18 cellular contexts compared by ENCODE assay signal in the genomic region with DNA sequence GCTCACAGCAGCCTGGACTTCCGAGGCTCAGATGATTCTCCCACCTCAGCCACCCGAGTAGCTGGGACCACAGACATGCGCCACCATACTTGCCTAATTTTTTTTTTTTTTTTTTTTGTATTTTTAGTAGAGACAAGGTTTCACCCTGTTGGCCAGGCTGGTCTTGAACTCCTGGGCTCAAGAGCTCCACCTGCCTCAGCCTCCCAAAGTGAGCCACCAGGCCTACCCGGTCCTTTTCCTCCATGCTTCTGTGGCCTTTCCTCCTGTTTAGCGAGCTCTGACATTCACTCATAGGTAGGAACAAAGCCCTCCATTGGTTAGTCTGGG. TPM values are rescaled to one million over a fixed set of nuclear protein-coding genes. Genes with fewer than 3 reads are reported as not detected.
DNase-seq lines count a peak whose midpoint lies in the region; ATAC-seq, FAIRE-seq and TF ChIP-seq lines count a peak whose summit lies in the region.
"Had no signal": no experiment of that assay in that cellular context is flagged by ENCODE, and none has a peak within 500 bp of the region (broad histone marks: within the 10 kb centered on the region; RNA-seq: fewer than 3 reads in every experiment).

No MANE protein-coding gene starts in this region.

- H3K9me3 Mint-ChIP-seq in activated naive CD8-positive, alpha-beta T cell treated with anti-CD3 and anti-CD28 coated beads for 36 hours = no peaks in the 10 kb centered on the region
- no peaks in the 10 kb centered on the region for H3K9me3 Mint-ChIP-seq in activated naive CD8-positive, alpha-beta T cell treated with anti-CD3 and anti-CD28 coated beads, Interleukin-2, amount 50 U/mL, for 24 hours
- H3K9me3 Mint-ChIP-seq in type B pancreatic cell = no peaks in the 10 kb centered on the region
- H3K9me3 Mint-ChIP-seq: activated T-cell treated with anti-CD3 and anti-CD28 coated beads, Interleukin-2, amount 50 U/mL, for 24 hours had no signal

- H3K36me3 Mint-ChIP-seq in activated naive CD8-positive, alpha-beta T cell treated with anti-CD3 and anti-CD28 coated beads for 36 hours = no peaks in the 10 kb centered on the region
- no peaks in the 10 kb centered on the region for H3K36me3 Mint-ChIP-seq in activated naive CD8-positive, alpha-beta T cell treated with anti-CD3 and anti-CD28 coated beads, Interleukin-2, amount 50 U/mL, for 24 hours (ENCODE audit: low read depth)
- no peaks in the 10 kb centered on the region for H3K36me3 Mint-ChIP-seq in type B pancreatic cell

- no peaks in the 10 kb centered on the region for H3K27me3 Mint-ChIP-seq in activated naive CD8-positive, alpha-beta T cell treated with anti-CD3 and anti-CD28 coated beads for 36 hours
- no peaks in the 10 kb centered on the region for H3K27me3 Mint-ChIP-seq in activated naive CD8-positive, alpha-beta T cell treated with anti-CD3 and anti-CD28 coated beads, Interleukin-2, amount 50 U/mL, for 24 hours
- H3K27me3 Mint-ChIP-seq in type B pancreatic cell = no peaks in the 10 kb centered on the region
- H3K27me3 Mint-ChIP-seq: activated B cell treated with CpG ODN at 0.5 μM for 24 hours; activated T-cell treated with anti-CD3 and anti-CD28 coated beads, Interleukin-2, amount 50 U/mL, for 24 hours had no signal

- peak overlapping the region; percentile 7; the same call in 1 of the 3 replicates for H3K27ac ChIP-seq in K562 (ENCODE audit: extremely low read depth, low read depth, low read length)
- H3K27ac ChIP-seq in mesodermal cell (ENCODE audit: low read depth, low read length, severe bottlenecking) = peak overlapping the region; percentile 78
- no peak overlapping the region for H3K27ac ChIP-seq in kidney (ENCODE audit: low read depth in 2 of 2, low read length in 2 of 2)
- no peak overlapping the region for H3K27ac ChIP-seq in hepatocyte

- TF ChIP-seq RAD21 in K562 (CRISPR knock-in tag; conservative IDR thresholded peaks at IDR 0.05 in 1 of 2, IDR thresholded peaks at IDR 0.05 in 1 of 2) = no peak

- CTCF ChIA-PET in K562 (lab: Yijun Ruan, JAX; ENCODE audit: low intra/inter-chr PET ratio) = interaction anchor here (0.5 to 0.6 kb wide), 3 partner anchors 286 to 501 kb away, joined by 3 read pairs; no protein-coding TSS in a partner anchor

- H3K79me2 ChIP-seq in K562 (ENCODE audit: control insufficient read depth, insufficient read depth, low read length) (no peaks in the 10 kb centered on the region), hepatocyte (no peaks in the 10 kb centered on the region)

- H3K36me3 ChIP-seq in K562 (ENCODE audit: control insufficient read depth, insufficient read depth, low read length) = no peaks in the 10 kb centered on the region
- no peaks in the 10 kb centered on the region for H3K36me3 ChIP-seq in mesodermal cell (ENCODE audit: control insufficient read depth, insufficient read depth, low read length)
- H3K36me3 ChIP-seq in kidney (ENCODE audit: control insufficient read depth in 1 of 2, insufficient read depth in 2 of 2, low read length in 2 of 2) = no peaks in the 10 kb centered on the region
- H3K36me3 ChIP-seq in hepatocyte (replicated peaks; ENCODE audit: insufficient read depth, low read depth) = no peaks in the 10 kb centered on the region

- H3K9ac ChIP-seq in K562 (ENCODE audit: insufficient read depth in 1 of 2, low read depth in 2 of 2, low read length in 2 of 2) = no peak overlapping the region
- no peak overlapping the region for H3K9ac ChIP-seq in kidney (ENCODE audit: low read length in 2 of 2)

- POLR2A ChIA-PET in K562 (lab: Yijun Ruan, JAX) = interaction anchor here (0.6 to 1.2 kb wide), 6 partner anchors 9 to 425 kb away, joined by 3 to 4 read pairs (median 4); partner anchors contain the start of gene KMT2E

- no peak for TF ChIP-seq EP300 in K562 (IDR thresholded peaks at IDR 0.05; ENCODE audit: low read length)

- no peaks in the 10 kb centered on the region for H3K9me2 ChIP-seq in hepatocyte (replicated peaks; ENCODE audit: insufficient read depth)

- H4K20me1 ChIP-seq in K562 (replicated peaks; ENCODE audit: control insufficient read depth, insufficient read depth, low read length) = no peaks in the 10 kb centered on the region
- no peaks in the 10 kb centered on the region for H4K20me1 ChIP-seq in hepatocyte (ENCODE audit: insufficient read depth, poor library complexity, severe bottlenecking)

- peak overlapping the region; percentile 15 for H3K27ac Mint-ChIP-seq in activated naive CD8-positive, alpha-beta T cell treated with anti-CD3 and anti-CD28 coated beads for 36 hours
- no peak overlapping the region for H3K27ac Mint-ChIP-seq in activated naive CD8-positive, alpha-beta T cell treated with anti-CD3 and anti-CD28 coated beads, Interleukin-2, amount 50 U/mL, for 24 hours
- peak overlapping the region; percentile 84 for H3K27ac Mint-ChIP-seq in type B pancreatic cell
- H3K27ac Mint-ChIP-seq: activated B cell treated with CpG ODN at 0.5 μM for 24 hours; activated CD8-positive, alpha-beta T cell treated with anti-CD3 and anti-CD28 coated beads, Interleukin-2, amount 10 ng/mL, durations not matched to agents 7 days and 5 days had no signal

- no peaks in the 10 kb centered on the region for H3K9me1 ChIP-seq in K562 (ENCODE audit: control insufficient read depth, insufficient read depth, low read length)

- intact Hi-C loops in K562 (cut with micrococcal nuclease) (no loop called here), kidney (cut with DNase I) (no loop called here)

- H3K4me3 ChIP-seq in K562 (no peak overlapping the region), mesodermal cell (ENCODE audit: extremely low read depth, insufficient read depth, low read length, poor library complexity, severe bottlenecking) (no peak overlapping the region), kidney (ENCODE audit: low read length in 2 of 2) (no peak overlapping the region), hepatocyte (no peak overlapping the region)
- H3K4me3 ChIP-seq: A549 had no signal

- H3K4me1 ChIP-seq in K562 (replicated peaks in 1 of 2; ENCODE audit: control insufficient read depth in 2 of 2, insufficient read depth in 2 of 2, low read length in 2 of 2) (peaks cover 0 to 10% of the 10 kb centered on the region in 2 experiments; a peak in 3 of 5 replicates), mesodermal cell (ENCODE audit: control insufficient read depth, insufficient read depth, low read length, poor library complexity, severe bottlenecking) (peaks cover 8% of the 10 kb centered on the region), kidney (ENCODE audit: control insufficient read depth in 1 of 2, insufficient read depth in 1 of 2, low read depth in 1 of 2, low read length in 2 of 2) (no peaks in the 10 kb centered on the region), hepatocyte (ENCODE audit: insufficient read depth) (no peaks in the 10 kb centered on the region)

- WGBS in K562 (ENCODE audit: insufficient coverage, low coverage, missing lambda C conversion rate) = 44% methylated on average over 4 of the region's 5 CpGs
- 71 to 80% methylated on average over 1 of the region's 5 CpGs for WGBS in mesodermal cell (ENCODE audit: insufficient coverage in 2 of 2), 2 experiments
- 77% methylated on average over 5 of the region's 5 CpGs for WGBS in hepatocyte (ENCODE audit: low lambda C conversion rate, missing lambda C conversion rate)

- BruUV-seq in K562 (replicated peaks; lab: Mats Ljungman, UMichigan) = no TSS peak

- peak; percentile 54; the same call in 1 of the 2 replicates for TF ChIP-seq POLR2A in K562 (conservative IDR thresholded peaks at IDR 0.05)

- TF ChIP-seq CTCF in K562 (IDR thresholded peaks at IDR 0.05 in 2 of 3, conservative IDR thresholded peaks at IDR 0.05 in 1 of 3; ENCODE audit: insufficient read depth in 2 of 3, low read depth in 1 of 3, low read length in 3 of 3) = 0 out of 6 replicates have a peak, but pooled peaks of 1 of the 3 experiments have one; percentile 6
- TF ChIP-seq CTCF in type B pancreatic cell (conservative IDR thresholded peaks at IDR 0.05) = no peak
- no peak for TF ChIP-seq CTCF in kidney (IDR thresholded peaks at IDR 0.05; ENCODE audit: borderline replicate concordance, extremely low read depth, insufficient read depth)
- no peak for TF ChIP-seq CTCF in hepatocyte (IDR thresholded peaks at IDR 0.05; ENCODE audit: poor library complexity)

- peak; percentile 80 for FAIRE-seq in K562 (lab: Jason Lieb, UNC)
- FAIRE-seq in kidney (lab: Jason Lieb, UNC) = no peak
- FAIRE-seq: A549 had no signal

- H3K27me3 ChIP-seq in K562 (ENCODE audit: control insufficient read depth in 2 of 2, insufficient read depth in 2 of 2, low read length in 2 of 2) (no peaks in the 10 kb centered on the region), hepatocyte (no peaks in the 10 kb centered on the region)

- peak overlapping the region; percentile 96 for H2AFZ ChIP-seq in K562 (ENCODE audit: low read depth, low read length)
- no peak overlapping the region for H2AFZ ChIP-seq in hepatocyte

- H3K4me2 ChIP-seq in K562 (ENCODE audit: insufficient read depth, low read length) = peak overlapping the region; percentile 42
- H3K4me2 ChIP-seq in hepatocyte = no peak overlapping the region

- in situ Hi-C loops in K562 (cut with MboI) = no loop called here

- no peak overlapping the region for H3K4me3 Mint-ChIP-seq in activated naive CD8-positive, alpha-beta T cell treated with anti-CD3 and anti-CD28 coated beads for 36 hours
- H3K4me3 Mint-ChIP-seq in activated naive CD8-positive, alpha-beta T cell treated with anti-CD3 and anti-CD28 coated beads, Interleukin-2, amount 50 U/mL, for 24 hours = no peak overlapping the region
- no peak overlapping the region for H3K4me3 Mint-ChIP-seq in type B pancreatic cell
- H3K4me3 Mint-ChIP-seq: activated B cell treated with CpG ODN at 0.5 μM for 24 hours; activated CD8-positive, alpha-beta T cell treated with anti-CD3 and anti-CD28 coated beads, Interleukin-2, amount 10 ng/mL, durations not matched to agents 7 days and 5 days; activated T-cell treated with anti-CD3 and anti-CD28 coated beads, Interleukin-2, amount 50 U/mL, for 24 hours had no signal

- peaks cover 4% of the 10 kb centered on the region for H3K4me1 Mint-ChIP-seq in activated naive CD8-positive, alpha-beta T cell treated with anti-CD3 and anti-CD28 coated beads for 36 hours
- H3K4me1 Mint-ChIP-seq in activated naive CD8-positive, alpha-beta T cell treated with anti-CD3 and anti-CD28 coated beads, Interleukin-2, amount 50 U/mL, for 24 hours = peaks cover 9% of the 10 kb centered on the region
- H3K4me1 Mint-ChIP-seq in type B pancreatic cell (ENCODE audit: unreplicated experiment) = peaks cover 4% of the 10 kb centered on the region

- ATAC-seq in activated naive CD8-positive, alpha-beta T cell treated with anti-CD3 and anti-CD28 coated beads, Interleukin-2, amount 50 U/mL, for 24 hours = no peak
- peak; percentile 28; the same call in 2 of the 3 replicates for ATAC-seq in K562
- no peak for ATAC-seq in HG02763 (IDR thresholded peaks at IDR 0.05; ENCODE audit: unreplicated experiment)
- ATAC-seq: activated CD8-positive, alpha-beta T cell treated with anti-CD3 and anti-CD28 coated beads, Interleukin-2, amount 10 ng/mL, durations not matched to agents 7 days and 5 days had no signal

- H3K9me3 ChIP-seq in K562 (replicated peaks; ENCODE audit: control insufficient read depth, insufficient read depth, low read depth, low read length) = no peaks in the 10 kb centered on the region
- no peaks in the 10 kb centered on the region for H3K9me3 ChIP-seq in mesodermal cell (ENCODE audit: control insufficient read depth, low read length)
- H3K9me3 ChIP-seq in kidney (ENCODE audit: control insufficient read depth in 1 of 2, low read length in 2 of 2) = no peaks in the 10 kb centered on the region
- H3K9me3 ChIP-seq in hepatocyte (ENCODE audit: low read depth) = no peaks in the 10 kb centered on the region
- H3K9me3 ChIP-seq: A549 had no signal

- no peak for DNase-seq in activated naive CD8-positive, alpha-beta T cell treated with anti-CD3 and anti-CD28 coated beads for 36 hours
- no peak for DNase-seq in activated naive CD8-positive, alpha-beta T cell treated with anti-CD3 and anti-CD28 coated beads, Interleukin-2, amount 50 U/mL, for 24 hours
- DNase-seq in K562 (ENCODE audit: extremely low read depth in 1 of 4, low spot score in 3 of 4) = peak in 1 of 4 experiments; percentile 75
- DNase-seq in type B pancreatic cell (ENCODE audit: extremely low spot score, unreplicated experiment) = no peak
- no peak for DNase-seq in kidney
- no peak for DNase-seq in hepatocyte (ENCODE audit: low spot score)
- DNase-seq: activated B cell treated with CpG ODN at 0.5 μM for 24 hours; activated CD8-positive, alpha-beta T cell treated with anti-CD3 and anti-CD28 coated beads, Interleukin-2, amount 10 ng/mL, durations not matched to agents 7 days and 5 days; activated naive CD4-positive, alpha-beta T cell treated with anti-CD3 and anti-CD28 coated beads, Interleukin-2, amount 50 U/mL, for 16 hours; activated T-cell treated with anti-CD3 and anti-CD28 coated beads, Interleukin-2, amount 50 U/mL, for 24 hours; C1 segment of cervical spinal cord; effector memory CD4-positive, alpha-beta T cell; NCI-H1930; OCI-M1; right cardiac atrium had no signal

RNA-seq across cellular contexts. Expression of gene SRPK2, which starts 50.1 kb away (rescaled TPM):
- total RNA-seq in activated naive CD8-positive, alpha-beta T cell treated with anti-CD3 and anti-CD28 coated beads for 36 hours = 10 to 100 TPM; 38.2 to 38.8 TPM
- total RNA-seq in K562 (2011; cell fraction: chromatin; rRNA removed; ENCODE audit: low replicate concordance) = 35.3 and 133 TPM in 2 replicates
- 16.7 and 26.2 TPM in 2 replicates for total RNA-seq in K562 (2011; cell fraction: nucleolus; rRNA removed)
- total RNA-seq in K562 (2011; cell fraction: nucleoplasm; rRNA removed) = 38.6 and 52.0 TPM in 2 replicates
- 25.3 and 28.2 TPM in 2 replicates for total RNA-seq in K562 (2014; rRNA removed)
- total RNA-seq in K562 (2014; rRNA removed; fragmentation: Illumina TruSeq; extraction: Trizol) = 38.8 and 43.1 TPM in 2 replicates
- 39.4 and 41.1 TPM in 2 replicates for total RNA-seq in K562 (2015; rRNA removed; fragmentation: Illumina TruSeq; extraction: Trizol)
- 38.8 and 44.7 TPM in 2 replicates for total RNA-seq in K562 (2021)
- polyA plus RNA-seq in K562 (2011; rRNA removed) = 15.7 and 21.5 TPM in 2 replicates
- 7.1 and 10.4 TPM in 2 replicates for polyA plus RNA-seq in K562 (2011; cell fraction: cytosol; rRNA removed)
- polyA plus RNA-seq in K562 (2011; cell fraction: nucleus; rRNA removed) = 17.2 and 19.5 TPM in 2 replicates
- polyA plus RNA-seq in K562 (2012) = 29.8 and 31.3 TPM in 2 replicates
- polyA plus RNA-seq in K562 (2014; fragmentation: Illumina TruSeq; extraction: Trizol) = 33.6 and 36.3 TPM in 2 replicates
- 10 to 100 TPM; 27.3 to 33.3 TPM for polyA plus RNA-seq in K562 (2014; fragmentation: Nextera tagmentation; extraction: Ambion mirVana)
- 18.6 and 26.4 TPM in 2 replicates for polyA plus RNA-seq in K562 (2014; rRNA removed)
- polyA minus RNA-seq in K562 (2011; rRNA and poly(A)+ RNA removed) = 32.2 and 34.9 TPM in 2 replicates
- 12.4 and 18.3 TPM in 2 replicates for polyA minus RNA-seq in K562 (2011; cell fraction: cytosol; rRNA and poly(A)+ RNA removed)
- polyA minus RNA-seq in K562 (2011; cell fraction: nucleus; rRNA and poly(A)+ RNA removed) = 21.5 and 27.9 TPM in 2 replicates
- 53.5 TPM for polyA plus RNA-seq in mesodermal cell (2013, experiment 1 of 2)
- 48.3 TPM for polyA plus RNA-seq in mesodermal cell (2013, experiment 2 of 2)
- 30.4 and 36.0 TPM in 2 replicates for total RNA-seq in type B pancreatic cell (ENCODE audit: low replicate concordance)
- 43.1 TPM for total RNA-seq in kidney
- polyA plus RNA-seq in kidney (ENCODE audit: insufficient read depth, low read depth, low replicate concordance) = 9.9 TPM
- 31.1 and 46.1 TPM in 2 replicates for total RNA-seq in hepatocyte
- 41.4 and 45.1 TPM in 2 replicates for polyA plus RNA-seq in hepatocyte

Comparison
In these comparisons a context has a peak if more than half of its experiments do, and no peak if none do; other contexts are left out.
1. H3K27ac ChIP-seq: peak in K562 (single experiment) and mesodermal cell (single experiment); none in kidney (0 of 2) and hepatocyte (single experiment).